In genomic region chr5:134606726-134607125, GRCh38 we compare ENCODE assay signal across 24 cellular contexts.
"Had no signal": no experiment of that assay in that cellular context is flagged by ENCODE, and none has a peak within 500 bp of the region (broad histone marks: within the 10 kb centered on the region; RNA-seq: fewer than 3 reads in every experiment).

No MANE protein-coding gene starts in this region.

- H3K4me3 Mint-ChIP-seq: activated CD8-positive, alpha-beta memory T cell treated with anti-CD3 and anti-CD28 coated beads, Interleukin-2, amount 10 ng/mL, durations not matched to agents 7 days and 5 days; activated naive CD4-positive, alpha-beta T cell treated with anti-CD3 and anti-CD28 coated beads, Interleukin-2, amount 10 ng/mL, durations not matched to agents 7 days and 5 days; activated naive CD8-positive, alpha-beta T cell treated with anti-CD3 and anti-CD28 coated beads for 36 hours; activated T-cell treated with anti-CD3 and anti-CD28 coated beads, Interleukin-2, amount 50 U/mL, for 24 hours had no signal

- ATAC-seq: activated CD4-positive, CD25-positive, alpha-beta regulatory T cell treated with anti-CD3 and anti-CD28 coated beads, Interleukin-2, amount 50 U/mL, for 24 hours; activated CD8-positive, alpha-beta memory T cell treated with anti-CD3 and anti-CD28 coated beads, Interleukin-2, amount 10 ng/mL, durations not matched to agents 7 days and 5 days had no signal

- H3K27ac Mint-ChIP-seq: activated CD8-positive, alpha-beta memory T cell treated with anti-CD3 and anti-CD28 coated beads, Interleukin-2, amount 10 ng/mL, durations not matched to agents 7 days and 5 days; activated naive CD4-positive, alpha-beta T cell treated with anti-CD3 and anti-CD28 coated beads, Interleukin-2, amount 10 ng/mL, durations not matched to agents 7 days and 5 days; activated naive CD8-positive, alpha-beta T cell treated with anti-CD3 and anti-CD28 coated beads for 36 hours; activated T-cell treated with anti-CD3 and anti-CD28 coated beads, Interleukin-2, amount 50 U/mL, for 24 hours; activated T-helper 2 cell treated with anti-CD3 and anti-CD28 coated beads, Interferon-gamma antibody, Interleukin-2, Interleukin-4, amounts not matched to agents 10 μg/mL and 5 μg/mL and 100 μg/mL, durations not matched to agents 14 hours and 24 hours and 36 hours had no signal

- H3K9me3 Mint-ChIP-seq: activated naive CD4-positive, alpha-beta T cell treated with anti-CD3 and anti-CD28 coated beads, Interleukin-2, amount 10 ng/mL, durations not matched to agents 7 days and 5 days; activated naive CD8-positive, alpha-beta T cell treated with anti-CD3 and anti-CD28 coated beads for 36 hours; activated T-cell treated with anti-CD3 and anti-CD28 coated beads, Interleukin-2, amount 50 U/mL, for 24 hours; activated T-helper 2 cell treated with anti-CD3 and anti-CD28 coated beads, Interferon-gamma antibody, Interleukin-2, Interleukin-4, amounts not matched to agents 10 μg/mL and 5 μg/mL and 100 μg/mL, durations not matched to agents 14 hours and 24 hours and 36 hours had no signal

- H3K27me3 Mint-ChIP-seq: activated CD8-positive, alpha-beta memory T cell treated with anti-CD3 and anti-CD28 coated beads, Interleukin-2, amount 10 ng/mL, durations not matched to agents 7 days and 5 days; activated naive CD4-positive, alpha-beta T cell treated with anti-CD3 and anti-CD28 coated beads, Interleukin-2, amount 10 ng/mL, durations not matched to agents 7 days and 5 days; activated naive CD8-positive, alpha-beta T cell treated with anti-CD3 and anti-CD28 coated beads for 36 hours; activated T-cell treated with anti-CD3 and anti-CD28 coated beads, Interleukin-2, amount 50 U/mL, for 24 hours had no signal

- DNase-seq: activated CD4-positive, alpha-beta T cell treated with anti-CD3 and anti-CD28 coated beads for 48 hours; activated CD4-positive, alpha-beta T cell treated with anti-CD3 and anti-CD28 coated beads, Interleukin-2, amount 50 U/mL, for 48 hours; activated CD8-positive, alpha-beta memory T cell treated with anti-CD3 and anti-CD28 coated beads, Interleukin-2, amount 10 ng/mL, durations not matched to agents 7 days and 5 days; activated gamma-delta T cell treated with Interleukin-2 at 50 U/mL for 16 hours; activated naive CD4-positive, alpha-beta T cell treated with anti-CD3 and anti-CD28 coated beads, Interleukin-2, amount 10 ng/mL, durations not matched to agents 7 days and 5 days; activated naive CD8-positive, alpha-beta T cell treated with anti-CD3 and anti-CD28 coated beads for 36 hours; activated T-cell treated with anti-CD3 and anti-CD28 coated beads, Interleukin-2, amount 50 U/mL, for 24 hours; brain microvascular endothelial cell; cerebellar nuclear complex; MM.1S; NCI-H1105; NCI-H1436; NCI-H1694 treated with DMSO at 0.1 percent for 48 hours; NCI-H2029 treated with DMSO at 0.1 percent for 48 hours; NCI-H510A treated with DMSO at 0.1 percent for 48 hours; NCI-H69; NK-92 treated with Interleukin-12 subunit alpha and Interleukin-12 subunit beta, amount 100 ng/mL, for 24 hours; Peyer's patch; Right ventricle myocardium superior; SJCRH30; SK-N-SH; T-helper 1 cell had no signal
